ENCODE assay signal across 1 cellular context in the genomic region with DNA sequence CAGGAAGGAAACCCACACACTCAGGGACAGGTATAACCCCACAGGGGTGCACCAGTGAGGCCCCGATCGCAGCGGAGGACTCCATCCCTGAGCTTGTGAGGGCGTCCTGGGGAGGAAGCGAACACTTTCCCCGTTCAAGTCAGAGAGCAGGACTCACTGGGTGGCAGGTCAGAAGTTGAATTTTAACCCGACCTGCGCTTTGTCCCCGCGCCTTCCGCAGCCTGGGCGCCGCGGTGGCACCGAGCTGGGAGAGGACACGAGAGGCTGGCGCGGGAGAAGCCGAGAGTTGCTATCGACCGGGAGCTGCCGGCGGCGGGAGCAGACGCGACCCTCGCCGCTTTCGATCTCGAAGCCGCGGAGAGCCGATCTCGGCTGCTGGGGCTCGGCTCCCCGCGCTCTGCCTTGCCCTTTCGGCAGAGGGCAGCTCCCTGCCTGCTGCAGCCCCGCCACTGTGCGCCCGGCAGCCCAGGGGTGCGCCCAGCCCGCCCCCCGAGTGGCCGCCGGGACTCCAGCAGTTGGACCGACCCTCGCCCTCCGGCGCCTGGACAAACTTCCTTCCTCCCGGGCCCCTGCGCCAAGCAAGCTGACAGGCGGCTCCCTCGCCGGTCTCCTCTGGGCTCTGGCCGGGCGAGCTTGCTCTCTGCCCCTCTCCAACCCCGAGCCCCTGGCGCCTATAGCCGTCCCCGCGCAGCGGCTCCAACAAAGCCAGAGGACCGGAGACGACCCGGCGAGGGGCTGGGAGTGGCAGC.
A peak's percentile ranks its signal among the peaks of the same experiment; 100 is the strongest.
TF ChIP-seq lines count a peak whose summit lies in the region.

No MANE protein-coding gene starts in this region.

TF ChIP-seq in HepG2, 621 proteins besides CTCF, POLR2A, EP300 and RAD21 (continued from another document and continues in another):
- TF ChIP-seq HIVEP1 (CRISPR knock-in tag; IDR thresholded peaks at IDR 0.05) (no peak; the same call in 1 of the 2 replicates), MTF2 (CRISPR knock-in tag; IDR thresholded peaks at IDR 0.05; ENCODE audit: borderline replicate concordance) (peak; percentile 89), ZNF350 (CRISPR knock-in tag; IDR thresholded peaks at IDR 0.05; ENCODE audit: borderline replicate concordance, low read depth) (peak; percentile 75; the same call in 1 of the 2 replicates), ZNF207 (IDR thresholded peaks at IDR 0.05; ENCODE audit: borderline replicate concordance) (no peak), RFXAP (CRISPR knock-in tag; IDR thresholded peaks at IDR 0.05; ENCODE audit: borderline replicate concordance) (peak; percentile 80; the same call in 1 of the 2 replicates), THYN1 (CRISPR knock-in tag; IDR thresholded peaks at IDR 0.05; ENCODE audit: borderline replicate concordance, low read depth) (no peak), ZNF383 (CRISPR knock-in tag; IDR thresholded peaks at IDR 0.05; ENCODE audit: borderline replicate concordance) (no peak; the same call in 1 of the 2 replicates), BRCA1 (CRISPR knock-in tag; IDR thresholded peaks at IDR 0.05) (no peak), ZFAT (CRISPR knock-in tag; conservative IDR thresholded peaks at IDR 0.05) (no peak), KLF15 (CRISPR knock-in tag; IDR thresholded peaks at IDR 0.05; ENCODE audit: borderline replicate concordance) (no peak), FOSL1 (CRISPR knock-in tag; IDR thresholded peaks at IDR 0.05; ENCODE audit: borderline replicate concordance) (no peak), ZKSCAN8 (CRISPR knock-in tag; IDR thresholded peaks at IDR 0.05; ENCODE audit: borderline replicate concordance) (0 out of 2 replicates have a peak, but pooled peaks have one; percentile 54), NCOA5 (CRISPR knock-in tag; IDR thresholded peaks at IDR 0.05) (no peak), ZFP41 (CRISPR knock-in tag; IDR thresholded peaks at IDR 0.05; ENCODE audit: borderline replicate concordance) (no peak), SYNCRIP (IDR thresholded peaks at IDR 0.05; ENCODE audit: insufficient read depth, low read depth, low read length) (no peak), SRF (IDR thresholded peaks at IDR 0.05; ENCODE audit: low read depth, low read length) (no peak), KAT2B (IDR thresholded peaks at IDR 0.05; ENCODE audit: borderline replicate concordance, low read depth, low read length) (0 out of 2 replicates have a peak, but pooled peaks have one; percentile 4), SPEN (CRISPR knock-in tag; IDR thresholded peaks at IDR 0.05; ENCODE audit: low read depth) (peak; percentile 65), SAFB2 (CRISPR knock-in tag; IDR thresholded peaks at IDR 0.05; ENCODE audit: borderline replicate concordance, low read depth) (peak; percentile 96), NFE2L1 (CRISPR knock-in tag; IDR thresholded peaks at IDR 0.05; ENCODE audit: borderline replicate concordance) (no peak), ZBTB7A (CRISPR knock-in tag; IDR thresholded peaks at IDR 0.05) (peak; percentile 66; the same call in 1 of the 2 replicates), HNRNPH1 (optimal IDR thresholded peaks at IDR 0.05; ENCODE audit: low read depth, low read length) (no peak), AHR (CRISPR knock-in tag; IDR thresholded peaks at IDR 0.05) (0 out of 2 replicates have a peak, but pooled peaks have one; percentile 83), ZNF614 (CRISPR knock-in tag; IDR thresholded peaks at IDR 0.05; ENCODE audit: borderline replicate concordance) (peak; percentile 45; the same call in 1 of the 2 replicates), NFE2 (CRISPR knock-in tag; IDR thresholded peaks at IDR 0.05) (no peak), CEBPG (CRISPR knock-in tag; IDR thresholded peaks at IDR 0.05) (peak; percentile 38; the same call in 1 of the 2 replicates), TSC22D2 (CRISPR knock-in tag; IDR thresholded peaks at IDR 0.05; ENCODE audit: borderline replicate concordance) (no peak), ZNF34 (CRISPR knock-in tag; IDR thresholded peaks at IDR 0.05; ENCODE audit: borderline replicate concordance) (no peak), ZNF619 (CRISPR knock-in tag; IDR thresholded peaks at IDR 0.05) (0 out of 2 replicates have a peak, but pooled peaks have one; percentile 23), ELF3 (CRISPR knock-in tag; IDR thresholded peaks at IDR 0.05) (peak; percentile 47; the same call in 1 of the 2 replicates), ZNF138 (CRISPR knock-in tag; IDR thresholded peaks at IDR 0.05; ENCODE audit: low read depth) (no peak), KDM1A (CRISPR knock-in tag; IDR thresholded peaks at IDR 0.05) (0 out of 2 replicates have a peak, but pooled peaks have one; percentile 47), MED13 (CRISPR knock-in tag; IDR thresholded peaks at IDR 0.05) (peak; percentile 76; the same call in 1 of the 2 replicates), ZZZ3 (CRISPR knock-in tag; IDR thresholded peaks at IDR 0.05; ENCODE audit: borderline replicate concordance) (no peak), SIN3B (IDR thresholded peaks at IDR 0.05; ENCODE audit: low read length) (no peak), ZNF121 (CRISPR knock-in tag; IDR thresholded peaks at IDR 0.05) (no peak; the same call in 1 of the 2 replicates), ARHGAP35 (CRISPR knock-in tag; IDR thresholded peaks at IDR 0.05; ENCODE audit: borderline replicate concordance) (peak; percentile 74; the same call in 1 of the 2 replicates), RNF2 (conservative IDR thresholded peaks at IDR 0.05; ENCODE audit: low read depth) (0 out of 2 replicates have a peak, but pooled peaks have one; percentile 26)
- TF ChIP-seq, protein P1, sequence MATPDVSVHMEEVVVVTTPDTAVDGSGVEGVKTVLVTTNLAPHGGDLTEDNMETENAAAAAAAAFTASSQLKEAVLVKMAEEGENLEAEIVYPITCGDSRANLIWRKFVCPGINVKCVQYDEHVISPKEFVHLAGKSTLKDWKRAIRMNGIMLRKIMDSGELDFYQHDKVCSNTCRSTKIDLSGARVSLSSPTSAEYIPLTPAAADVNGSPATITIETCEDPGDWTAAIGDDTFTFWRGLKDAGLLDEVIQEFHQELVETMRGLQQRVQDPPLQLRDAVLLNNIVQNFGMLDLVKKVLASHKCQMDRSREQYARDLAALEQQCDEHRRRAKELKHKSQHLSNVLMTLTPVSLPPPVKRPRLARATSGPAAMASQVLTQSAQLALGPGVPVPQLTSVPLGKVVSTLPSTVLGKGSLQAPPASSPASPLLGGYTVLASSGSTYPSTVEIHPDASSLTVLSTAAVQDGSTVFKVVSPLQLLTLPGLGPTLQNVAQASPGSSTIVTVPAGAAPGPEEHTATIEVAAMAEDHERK (CRISPR knock-in tag; IDR thresholded peaks at IDR 0.05; ENCODE audit: low read depth) = no peak
- TF ChIP-seq, protein P2, sequence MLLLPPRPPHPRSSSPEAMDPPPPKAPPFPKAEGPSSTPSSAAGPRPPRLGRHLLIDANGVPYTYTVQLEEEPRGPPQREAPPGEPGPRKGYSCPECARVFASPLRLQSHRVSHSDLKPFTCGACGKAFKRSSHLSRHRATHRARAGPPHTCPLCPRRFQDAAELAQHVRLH (CRISPR knock-in tag; IDR thresholded peaks at IDR 0.05; ENCODE audit: borderline replicate concordance, low read depth) = 0 out of 2 replicates have a peak, but pooled peaks have one; percentile 27
- TF ChIP-seq, protein P3, sequence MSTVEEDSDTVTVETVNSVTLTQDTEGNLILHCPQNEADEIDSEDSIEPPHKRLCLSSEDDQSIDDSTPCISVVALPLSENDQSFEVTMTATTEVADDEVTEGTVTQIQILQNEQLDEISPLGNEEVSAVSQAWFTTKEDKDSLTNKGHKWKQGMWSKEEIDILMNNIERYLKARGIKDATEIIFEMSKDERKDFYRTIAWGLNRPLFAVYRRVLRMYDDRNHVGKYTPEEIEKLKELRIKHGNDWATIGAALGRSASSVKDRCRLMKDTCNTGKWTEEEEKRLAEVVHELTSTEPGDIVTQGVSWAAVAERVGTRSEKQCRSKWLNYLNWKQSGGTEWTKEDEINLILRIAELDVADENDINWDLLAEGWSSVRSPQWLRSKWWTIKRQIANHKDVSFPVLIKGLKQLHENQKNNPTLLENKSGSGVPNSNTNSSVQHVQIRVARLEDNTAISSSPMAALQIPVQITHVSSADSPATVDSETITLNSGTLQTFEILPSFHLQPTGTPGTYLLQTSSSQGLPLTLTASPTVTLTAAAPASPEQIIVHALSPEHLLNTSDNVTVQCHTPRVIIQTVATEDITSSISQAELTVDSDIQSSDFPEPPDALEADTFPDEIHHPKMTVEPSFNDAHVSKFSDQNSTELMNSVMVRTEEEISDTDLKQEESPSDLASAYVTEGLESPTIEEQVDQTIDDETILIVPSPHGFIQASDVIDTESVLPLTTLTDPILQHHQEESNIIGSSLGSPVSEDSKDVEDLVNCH (CRISPR knock-in tag; IDR thresholded peaks at IDR 0.05) = no peak
- TF ChIP-seq, protein P4, sequence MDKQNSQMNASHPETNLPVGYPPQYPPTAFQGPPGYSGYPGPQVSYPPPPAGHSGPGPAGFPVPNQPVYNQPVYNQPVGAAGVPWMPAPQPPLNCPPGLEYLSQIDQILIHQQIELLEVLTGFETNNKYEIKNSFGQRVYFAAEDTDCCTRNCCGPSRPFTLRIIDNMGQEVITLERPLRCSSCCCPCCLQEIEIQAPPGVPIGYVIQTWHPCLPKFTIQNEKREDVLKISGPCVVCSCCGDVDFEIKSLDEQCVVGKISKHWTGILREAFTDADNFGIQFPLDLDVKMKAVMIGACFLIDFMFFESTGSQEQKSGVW (CRISPR knock-in tag; IDR thresholded peaks at IDR 0.05; ENCODE audit: borderline replicate concordance) = no peak
- TF ChIP-seq, protein P5, sequence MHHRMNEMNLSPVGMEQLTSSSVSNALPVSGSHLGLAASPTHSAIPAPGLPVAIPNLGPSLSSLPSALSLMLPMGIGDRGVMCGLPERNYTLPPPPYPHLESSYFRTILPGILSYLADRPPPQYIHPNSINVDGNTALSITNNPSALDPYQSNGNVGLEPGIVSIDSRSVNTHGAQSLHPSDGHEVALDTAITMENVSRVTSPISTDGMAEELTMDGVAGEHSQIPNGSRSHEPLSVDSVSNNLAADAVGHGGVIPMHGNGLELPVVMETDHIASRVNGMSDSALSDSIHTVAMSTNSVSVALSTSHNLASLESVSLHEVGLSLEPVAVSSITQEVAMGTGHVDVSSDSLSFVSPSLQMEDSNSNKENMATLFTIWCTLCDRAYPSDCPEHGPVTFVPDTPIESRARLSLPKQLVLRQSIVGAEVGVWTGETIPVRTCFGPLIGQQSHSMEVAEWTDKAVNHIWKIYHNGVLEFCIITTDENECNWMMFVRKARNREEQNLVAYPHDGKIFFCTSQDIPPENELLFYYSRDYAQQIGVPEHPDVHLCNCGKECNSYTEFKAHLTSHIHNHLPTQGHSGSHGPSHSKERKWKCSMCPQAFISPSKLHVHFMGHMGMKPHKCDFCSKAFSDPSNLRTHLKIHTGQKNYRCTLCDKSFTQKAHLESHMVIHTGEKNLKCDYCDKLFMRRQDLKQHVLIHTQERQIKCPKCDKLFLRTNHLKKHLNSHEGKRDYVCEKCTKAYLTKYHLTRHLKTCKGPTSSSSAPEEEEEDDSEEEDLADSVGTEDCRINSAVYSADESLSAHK (CRISPR knock-in tag; IDR thresholded peaks at IDR 0.05; ENCODE audit: borderline replicate concordance) = no peak
- TF ChIP-seq, protein P6, sequence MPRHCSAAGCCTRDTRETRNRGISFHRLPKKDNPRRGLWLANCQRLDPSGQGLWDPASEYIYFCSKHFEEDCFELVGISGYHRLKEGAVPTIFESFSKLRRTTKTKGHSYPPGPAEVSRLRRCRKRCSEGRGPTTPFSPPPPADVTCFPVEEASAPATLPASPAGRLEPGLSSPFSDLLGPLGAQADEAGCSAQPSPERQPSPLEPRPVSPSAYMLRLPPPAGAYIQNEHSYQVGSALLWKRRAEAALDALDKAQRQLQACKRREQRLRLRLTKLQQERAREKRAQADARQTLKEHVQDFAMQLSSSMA (CRISPR knock-in tag; IDR thresholded peaks at IDR 0.05) = peak; percentile 82
- TF ChIP-seq, protein P7, sequence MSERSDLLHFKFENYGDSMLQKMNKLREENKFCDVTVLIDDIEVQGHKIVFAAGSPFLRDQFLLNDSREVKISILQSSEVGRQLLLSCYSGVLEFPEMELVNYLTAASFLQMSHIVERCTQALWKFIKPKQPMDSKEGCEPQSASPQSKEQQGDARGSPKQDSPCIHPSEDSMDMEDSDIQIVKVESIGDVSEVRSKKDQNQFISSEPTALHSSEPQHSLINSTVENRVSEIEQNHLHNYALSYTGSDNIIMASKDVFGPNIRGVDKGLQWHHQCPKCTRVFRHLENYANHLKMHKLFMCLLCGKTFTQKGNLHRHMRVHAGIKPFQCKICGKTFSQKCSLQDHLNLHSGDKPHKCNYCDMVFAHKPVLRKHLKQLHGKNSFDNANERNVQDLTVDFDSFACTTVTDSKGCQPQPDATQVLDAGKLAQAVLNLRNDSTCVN (CRISPR knock-in tag; IDR thresholded peaks at IDR 0.05; ENCODE audit: borderline replicate concordance) = peak; percentile 60
- TF ChIP-seq, protein P8, sequence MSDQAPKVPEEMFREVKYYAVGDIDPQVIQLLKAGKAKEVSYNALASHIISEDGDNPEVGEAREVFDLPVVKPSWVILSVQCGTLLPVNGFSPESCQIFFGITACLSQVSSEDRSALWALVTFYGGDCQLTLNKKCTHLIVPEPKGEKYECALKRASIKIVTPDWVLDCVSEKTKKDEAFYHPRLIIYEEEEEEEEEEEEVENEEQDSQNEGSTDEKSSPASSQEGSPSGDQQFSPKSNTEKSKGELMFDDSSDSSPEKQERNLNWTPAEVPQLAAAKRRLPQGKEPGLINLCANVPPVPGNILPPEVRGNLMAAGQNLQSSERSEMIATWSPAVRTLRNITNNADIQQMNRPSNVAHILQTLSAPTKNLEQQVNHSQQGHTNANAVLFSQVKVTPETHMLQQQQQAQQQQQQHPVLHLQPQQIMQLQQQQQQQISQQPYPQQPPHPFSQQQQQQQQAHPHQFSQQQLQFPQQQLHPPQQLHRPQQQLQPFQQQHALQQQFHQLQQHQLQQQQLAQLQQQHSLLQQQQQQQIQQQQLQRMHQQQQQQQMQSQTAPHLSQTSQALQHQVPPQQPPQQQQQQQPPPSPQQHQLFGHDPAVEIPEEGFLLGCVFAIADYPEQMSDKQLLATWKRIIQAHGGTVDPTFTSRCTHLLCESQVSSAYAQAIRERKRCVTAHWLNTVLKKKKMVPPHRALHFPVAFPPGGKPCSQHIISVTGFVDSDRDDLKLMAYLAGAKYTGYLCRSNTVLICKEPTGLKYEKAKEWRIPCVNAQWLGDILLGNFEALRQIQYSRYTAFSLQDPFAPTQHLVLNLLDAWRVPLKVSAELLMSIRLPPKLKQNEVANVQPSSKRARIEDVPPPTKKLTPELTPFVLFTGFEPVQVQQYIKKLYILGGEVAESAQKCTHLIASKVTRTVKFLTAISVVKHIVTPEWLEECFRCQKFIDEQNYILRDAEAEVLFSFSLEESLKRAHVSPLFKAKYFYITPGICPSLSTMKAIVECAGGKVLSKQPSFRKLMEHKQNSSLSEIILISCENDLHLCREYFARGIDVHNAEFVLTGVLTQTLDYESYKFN (CRISPR knock-in tag; conservative IDR thresholded peaks at IDR 0.05) = peak; percentile 76
